Comparison of ENCODE assay signal across 8 cellular contexts in the genomic region with DNA sequence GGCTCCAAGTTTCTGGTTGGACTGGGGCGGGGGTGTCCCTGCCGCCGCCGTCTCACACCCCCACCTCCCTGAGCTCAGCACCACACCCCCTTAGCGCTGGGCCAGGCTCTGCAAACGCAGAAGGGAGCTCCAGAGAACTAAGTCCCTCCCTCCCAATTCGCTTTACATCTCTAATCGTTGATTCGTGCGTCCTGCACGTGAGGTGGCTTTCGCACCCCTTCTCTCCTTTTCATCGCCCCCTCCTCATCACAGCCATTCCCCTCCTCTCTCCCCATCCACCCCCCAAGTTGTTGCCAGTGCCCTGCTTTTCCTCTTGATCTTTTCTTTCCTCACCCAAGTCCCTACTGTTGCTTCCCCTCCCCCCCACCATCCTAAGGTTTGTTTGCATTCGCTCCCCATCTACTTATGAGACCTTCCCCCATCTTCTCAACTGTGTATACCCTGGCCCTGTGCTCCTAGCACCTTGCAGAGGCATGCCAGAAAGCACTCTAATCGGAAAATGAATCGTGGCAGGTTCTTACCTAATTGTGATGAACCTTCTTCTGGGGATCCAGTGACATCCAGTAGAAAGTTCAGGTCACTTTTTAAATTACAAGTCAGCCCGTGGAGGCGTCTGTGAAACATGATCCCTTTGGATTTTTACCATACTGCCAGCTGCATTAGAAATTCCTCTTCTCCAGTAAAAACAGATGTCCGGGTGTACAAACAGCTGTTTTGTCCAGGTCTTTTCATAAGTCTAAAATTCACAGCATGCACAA. TPM values are rescaled to one million over a fixed set of nuclear protein-coding genes. Genes with fewer than 3 reads are reported as not detected.
DNase-seq lines count a peak whose midpoint lies in the region; ATAC-seq and TF ChIP-seq lines count a peak whose summit lies in the region.

No MANE protein-coding gene starts in this region.

- intact Hi-C loops in lower lobe of right lung (cut with DNase I) = no loop called here
- intact Hi-C loops in transverse colon (cut with DNase I; ENCODE audit: low total_unique reads) = loop anchor here (2.0 to 10.0 kb wide), 3 partner anchors 55 to 137 kb away; no protein-coding TSS in a partner anchor

- in situ Hi-C loops in transverse colon (cut with MboI; ENCODE audit: low pct_ligation_motif_present in 1 of 4, low pct_unique_long_range_greater_than_20kb in 1 of 4, low sequenced_read_pairs in 3 of 4) = no loop called here

- no peaks in the 10 kb centered on the region for H3K36me3 ChIP-seq in CD4-positive, CD25-positive, alpha-beta regulatory T cell (ENCODE audit: control insufficient read depth, insufficient read depth, low read length)
- no peaks in the 10 kb centered on the region for H3K36me3 ChIP-seq in lower lobe of right lung
- H3K36me3 ChIP-seq in transverse colon = no peaks in the 10 kb centered on the region

- H3K27me3 ChIP-seq in CD4-positive, CD25-positive, alpha-beta regulatory T cell (ENCODE audit: control insufficient read depth, insufficient read depth, low read length) = no peaks in the 10 kb centered on the region
- H3K27me3 ChIP-seq in lower lobe of right lung (ENCODE audit: low read depth) (no peaks in the 10 kb centered on the region), transverse colon (no peaks in the 10 kb centered on the region)

- peak in 1 of 2 donors; percentile 55 for ATAC-seq in CD4-positive, CD25-positive, alpha-beta regulatory T cell (ENCODE audit: low read depth in 2 of 2)
- ATAC-seq in HG03342 (IDR thresholded peaks at IDR 0.05; ENCODE audit: unreplicated experiment) = peak; percentile 34
- no peak for ATAC-seq in lower lobe of right lung
- ATAC-seq in HG02759 (IDR thresholded peaks at IDR 0.05; ENCODE audit: unreplicated experiment) = no peak

- TF ChIP-seq POLR2A in transverse colon (IDR thresholded peaks at IDR 0.05) = no peak

- no peak for DNase-seq in CD4-positive, CD25-positive, alpha-beta regulatory T cell
- peak; percentile 96 for DNase-seq in NOMO-1 treated with DMSO at 0.1 percent for 48 hours (lab: John Stamatoyannopoulos, UW; ENCODE audit: unreplicated experiment)
- peak in 6 of 61 donors; percentile 9 to 55 (median 44) for DNase-seq in caudate nucleus (lab: John Stamatoyannopoulos, UW)
- no peak for DNase-seq in lower lobe of right lung
- no peak for DNase-seq in transverse colon
- no peak for DNase-seq in stimulated activated CD4-positive, alpha-beta T cell treated with anti-CD3 and anti-CD28 coated beads, Interleukin-1b, Interleukin-23, amount 100 ng/mL, for 48 hours

- H3K27ac Mint-ChIP-seq in CD4-positive, CD25-positive, alpha-beta regulatory T cell = peak overlapping the region; percentile 91 to 95 (median 94)

- WGBS in transverse colon (ENCODE audit: low coverage in 1 of 2), 2 donors = 2 to 6% methylated on average over 8 to 19 of the region's 19 CpGs

- H3K4me3 ChIP-seq in CD4-positive, CD25-positive, alpha-beta regulatory T cell (ENCODE audit: low read depth, low read length) = peak overlapping the region; percentile 83
- peak overlapping the region; percentile 94 for H3K4me3 ChIP-seq in lower lobe of right lung
- H3K4me3 ChIP-seq in transverse colon = peak overlapping the region; percentile 10 to 94 (median 80)

- H3K4me1 ChIP-seq in CD4-positive, CD25-positive, alpha-beta regulatory T cell (ENCODE audit: control insufficient read depth, insufficient read depth, low read length, poor library complexity, severe bottlenecking) = peaks cover 38% of the 10 kb centered on the region
- peaks cover 45% of the 10 kb centered on the region for H3K4me1 ChIP-seq in lower lobe of right lung
- peaks cover 6 to 40% (median 26%) of the 10 kb centered on the region in 4 donors for H3K4me1 ChIP-seq in transverse colon

- TF ChIP-seq EP300 in transverse colon (IDR thresholded peaks at IDR 0.05; ENCODE audit: low read depth) = no peak

- H3K9me3 Mint-ChIP-seq in CD4-positive, CD25-positive, alpha-beta regulatory T cell = no peaks in the 10 kb centered on the region

- peak overlapping the region; percentile 87 for H3K27ac ChIP-seq in CD4-positive, CD25-positive, alpha-beta regulatory T cell (ENCODE audit: insufficient read depth, low read length, poor library complexity, severe bottlenecking)
- H3K27ac ChIP-seq in caudate nucleus (ENCODE audit: low read depth, low read length) (peak overlapping the region; percentile 84), lower lobe of right lung (peak overlapping the region; percentile 99), transverse colon (peak overlapping the region; percentile 98 to 99 (median 98))

- TF ChIP-seq CTCF in lower lobe of right lung (IDR thresholded peaks at IDR 0.05) (no peak), transverse colon (IDR thresholded peaks at IDR 0.05) (no peak)

- no peaks in the 10 kb centered on the region for H3K9me3 ChIP-seq in CD4-positive, CD25-positive, alpha-beta regulatory T cell (ENCODE audit: control insufficient read depth in 2 of 2, low read length in 2 of 2)
- H3K9me3 ChIP-seq in lower lobe of right lung (no peaks in the 10 kb centered on the region), transverse colon (no peaks in the 10 kb centered on the region)

- H3K27me3 Mint-ChIP-seq in CD4-positive, CD25-positive, alpha-beta regulatory T cell = peaks cover 4% of the 10 kb centered on the region

- peak overlapping the region; percentile 93 to 99 (median 96) for H3K4me3 Mint-ChIP-seq in CD4-positive, CD25-positive, alpha-beta regulatory T cell

- peaks cover 24 to 61% (median 53%) of the 10 kb centered on the region in 4 donors for H3K4me1 Mint-ChIP-seq in CD4-positive, CD25-positive, alpha-beta regulatory T cell

- H3K36me3 Mint-ChIP-seq in CD4-positive, CD25-positive, alpha-beta regulatory T cell = no peaks in the 10 kb centered on the region

RNA-seq across cellular contexts. Expression of gene ATL2, which starts 0.6 kb away (rescaled TPM):
- total RNA-seq in CD4-positive, CD25-positive, alpha-beta regulatory T cell = 60.9 TPM
- 10 to 100 TPM; 16.0 to 34.0 (median 22.2) TPM for polyA plus RNA-seq in CD4-positive, CD25-positive, alpha-beta regulatory T cell
- total RNA-seq in lower lobe of right lung (62.6 TPM), transverse colon (100 to 1,000 TPM in 1 of 4 donors, 10 to 100 TPM in 3; 17.6 to 150 (median 69.1) TPM)
